ENCODE assay signal across 8 cellular contexts in the genomic region with DNA sequence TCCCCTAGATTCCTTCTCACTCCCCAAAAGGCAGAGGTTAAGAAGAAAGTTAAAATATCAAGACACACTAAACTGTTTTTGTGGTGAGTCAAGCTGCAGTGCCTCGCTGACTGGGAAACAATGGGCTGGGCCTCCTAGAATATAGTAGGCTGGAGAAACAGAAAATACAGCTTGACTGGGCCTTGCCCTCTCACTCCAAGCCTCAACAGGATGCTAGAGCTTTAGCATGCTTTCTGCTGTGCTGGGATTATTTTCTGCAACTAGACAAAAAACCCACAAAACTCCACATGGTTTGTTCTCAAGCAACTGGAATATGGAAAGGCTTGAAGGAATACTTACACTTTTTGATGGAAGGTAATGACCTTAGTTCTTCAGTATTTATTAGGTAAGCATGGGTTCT. TPM values are rescaled to one million over a fixed set of nuclear protein-coding genes. Genes with fewer than 3 reads are reported as not detected.
DNase-seq lines count a peak whose midpoint lies in the region; ATAC-seq, FAIRE-seq and TF ChIP-seq lines count a peak whose summit lies in the region.

No MANE protein-coding gene starts in this region.

- no peak for ATAC-seq in stimulated activated memory B cell treated with anti-CD40 and anti-IgM and Interleukin-4, amounts not matched to agents 10 μg/mL and 1 μg/mL and 100 μg/mL, for 72 hours
- ATAC-seq in HG02798 (IDR thresholded peaks at IDR 0.05; ENCODE audit: poor library complexity, unreplicated experiment) (no peak), HG03095 (IDR thresholded peaks at IDR 0.05; ENCODE audit: unreplicated experiment) (no peak)

- no peaks in the 10 kb centered on the region for H3K36me3 Mint-ChIP-seq in stimulated activated memory B cell treated with anti-CD40 and anti-IgM and Interleukin-4, amounts not matched to agents 10 μg/mL and 1 μg/mL and 100 μg/mL, for 72 hours

- H3K27me3 Mint-ChIP-seq in stimulated activated memory B cell treated with anti-CD40 and anti-IgM and Interleukin-4, amounts not matched to agents 10 μg/mL and 1 μg/mL and 100 μg/mL, for 72 hours, result no peaks in the 10 kb centered on the region

- peaks cover 15% of the 10 kb centered on the region for H4K20me1 ChIP-seq in keratinocyte (ENCODE audit: control insufficient read depth, extremely low read depth, insufficient read depth, low read length)

- no peak overlapping the region for H2AFZ ChIP-seq in keratinocyte (ENCODE audit: control insufficient read depth, low read length)

- H3K4me1 ChIP-seq in HUES6 (ENCODE audit: control insufficient read depth, insufficient read depth, low read length) (peaks cover 32% of the 10 kb centered on the region), keratinocyte (ENCODE audit: control insufficient read depth, extremely low read depth, insufficient read depth, low read length) (peaks cover 64% of the 10 kb centered on the region)

- H3K36me3 ChIP-seq in HUES6 (ENCODE audit: control insufficient read depth, insufficient read depth, low read length) (no peaks in the 10 kb centered on the region), keratinocyte (ENCODE audit: control insufficient read depth in 2 of 2, extremely low read depth in 1 of 2, insufficient read depth in 2 of 2, low read length in 2 of 2) (peaks cover 0 to 3% of the 10 kb centered on the region in 2 experiments)

- no peaks in the 10 kb centered on the region for H3K9me3 Mint-ChIP-seq in stimulated activated memory B cell treated with anti-CD40 and anti-IgM and Interleukin-4, amounts not matched to agents 10 μg/mL and 1 μg/mL and 100 μg/mL, for 72 hours

- peak overlapping the region; percentile 84 for H3K27ac Mint-ChIP-seq in stimulated activated memory B cell treated with anti-CD40 and anti-IgM and Interleukin-4, amounts not matched to agents 10 μg/mL and 1 μg/mL and 100 μg/mL, for 72 hours

- DNase-seq in astrocyte of the hippocampus (ENCODE audit: low read depth, low spot score) (peak; percentile 73), keratinocyte (ENCODE audit: low read depth, low spot score) (no peak)
- no peak for DNase-seq in stimulated activated CD4-positive, alpha-beta T cell treated with anti-CD3 and anti-CD28 coated beads, Interleukin-2, amount 100 ng/mL, for 48 hours
- DNase-seq in effector CD8-positive, alpha-beta T cell (lab: John Stamatoyannopoulos, UW), result no peak

- peaks cover 88% of the 10 kb centered on the region for H3K4me1 Mint-ChIP-seq in stimulated activated memory B cell treated with anti-CD40 and anti-IgM and Interleukin-4, amounts not matched to agents 10 μg/mL and 1 μg/mL and 100 μg/mL, for 72 hours

- H3K9ac ChIP-seq in HUES6 (ENCODE audit: low read length) (no peak overlapping the region), keratinocyte (ENCODE audit: control insufficient read depth, extremely low read depth, insufficient read depth, low read length) (peak overlapping the region; percentile 61)

- peak; percentile 53 for FAIRE-seq in keratinocyte (lab: Jason Lieb, UNC)

- peaks cover 66% of the 10 kb centered on the region for H3K79me2 ChIP-seq in keratinocyte (ENCODE audit: control insufficient read depth, insufficient read depth, low read length)

- H3K9me3 ChIP-seq in HUES6 (ENCODE audit: control insufficient read depth, insufficient read depth, low read depth, low read length), result no peaks in the 10 kb centered on the region
- no peaks in the 10 kb centered on the region for H3K9me3 ChIP-seq in keratinocyte (ENCODE audit: control insufficient read depth, low read depth, low read length)

- no peak for TF ChIP-seq CTCF in keratinocyte (optimal IDR thresholded peaks at IDR 0.05 in 1 of 3, IDR thresholded peaks at IDR 0.05 in 1 of 3, conservative IDR thresholded peaks at IDR 0.05 in 1 of 3; ENCODE audit: extremely low read depth in 1 of 3, insufficient read depth in 2 of 3, low read length in 3 of 3)

- H3K4me3 ChIP-seq in HUES6 (ENCODE audit: low read depth, low read length), result no peak overlapping the region
- H3K4me3 ChIP-seq in keratinocyte (ENCODE audit: control insufficient read depth in 2 of 3, extremely low read depth in 1 of 3, insufficient read depth in 2 of 3, low read depth in 1 of 3, low read length in 3 of 3), result peak overlapping the region in 2 of 3 experiments; percentile 26 to 39

- H3K27ac ChIP-seq in HUES6 (ENCODE audit: low read depth, low read length), result 0 out of 2 replicates have a peak overlapping the region, but pooled peaks have one; percentile 16
- H3K27ac ChIP-seq in keratinocyte (ENCODE audit: control insufficient read depth, insufficient read depth, low read length), result peak overlapping the region; percentile 82

- H3K4me3 Mint-ChIP-seq in stimulated activated memory B cell treated with anti-CD40 and anti-IgM and Interleukin-4, amounts not matched to agents 10 μg/mL and 1 μg/mL and 100 μg/mL, for 72 hours, result peak overlapping the region; percentile 33

- H3K9me1 ChIP-seq in keratinocyte (ENCODE audit: control insufficient read depth, extremely low read depth, insufficient read depth, low read length), result no peaks in the 10 kb centered on the region

- dilution Hi-C loops in keratinocyte (cut with MboI; ENCODE audit: extremely low pct_ligation_motif_present, low sequenced_read_pairs), result no loop called here

- H3K27me3 ChIP-seq in HUES6 (ENCODE audit: control insufficient read depth, insufficient read depth, low read length) (no peaks in the 10 kb centered on the region), keratinocyte (ENCODE audit: control insufficient read depth, extremely low read depth, insufficient read depth, low read length) (no peaks in the 10 kb centered on the region)

- H3K4me2 ChIP-seq in keratinocyte (ENCODE audit: control insufficient read depth, extremely low read depth, insufficient read depth, low read depth, low read length), result peak overlapping the region; percentile 76

RNA-seq across cellular contexts. Expression of a gene that starts 27.9 kb away (rescaled TPM):
- 17.6 to 22.5 TPM (median 20.4 TPM) in 3 replicates for polyA plus RNA-seq in keratinocyte
- 19.2 TPM for polyA plus RNA-seq in keratinocyte (2011; ENCODE audit: low read depth)
- 14.3 and 17.3 TPM in 2 replicates for polyA plus RNA-seq in keratinocyte (2011; cell fraction: cytosol; rRNA removed)
- 28.1 and 29.4 TPM in 2 replicates for polyA plus RNA-seq in keratinocyte (2011; cell fraction: nucleus; rRNA removed)
- polyA plus RNA-seq in keratinocyte (2012; ENCODE audit: low replicate concordance), result 17.0 and 39.7 TPM in 2 replicates
- 95.4 to 137 TPM (median 123 TPM) in 3 replicates for polyA minus RNA-seq in keratinocyte
- polyA minus RNA-seq in keratinocyte (2011; cell fraction: cytosol; rRNA and poly(A)+ RNA removed), result 45.5 TPM
- 54.6 and 69.6 TPM in 2 replicates for polyA minus RNA-seq in keratinocyte (2011; cell fraction: nucleus; rRNA and poly(A)+ RNA removed)
